Comparison of ENCODE assay signal across 1 cellular context in genomic region chrX:120251471-120252011, GRCh38.
TF ChIP-seq lines count a peak whose summit lies in the region.

No MANE protein-coding gene starts in this region.

TF ChIP-seq in K562, 482 proteins besides CTCF, POLR2A, EP300 and RAD21 (continued from another document):
- TF ChIP-seq E2F6 (IDR thresholded peaks at IDR 0.05; ENCODE audit: borderline replicate concordance in 1 of 2, extremely low read depth in 1 of 2, insufficient read depth in 1 of 2, insufficient read length in 1 of 2, low read depth in 1 of 2, low read length in 1 of 2, poor library complexity in 1 of 2, severe bottlenecking in 1 of 2) = peak in 1 of 2 experiments; percentile 72
- TF ChIP-seq HDAC2 (IDR thresholded peaks at IDR 0.05) = 0 out of 2 replicates have a peak, but pooled peaks have one; percentile 25
- peak; percentile 22; the same call in 1 of the 2 replicates for TF ChIP-seq SPI1 (IDR thresholded peaks at IDR 0.05; ENCODE audit: borderline replicate concordance, low read depth, low read length)
- no peak for TF ChIP-seq RBM17 (IDR thresholded peaks at IDR 0.05; ENCODE audit: borderline replicate concordance, low read depth, low read length)
- no peak for TF ChIP-seq HOMEZ (CRISPR knock-in tag; IDR thresholded peaks at IDR 0.05)
- no peak for TF ChIP-seq PATZ1 (CRISPR knock-in tag; IDR thresholded peaks at IDR 0.05; ENCODE audit: borderline replicate concordance)
- TF ChIP-seq HMBOX1 (IDR thresholded peaks at IDR 0.05) = no peak
- no peak for TF ChIP-seq FOXK2 (conservative IDR thresholded peaks at IDR 0.05 in 1 of 2, IDR thresholded peaks at IDR 0.05 in 1 of 2; ENCODE audit: low read depth in 2 of 2)
- no peak for TF ChIP-seq CBFB (CRISPR knock-in tag; IDR thresholded peaks at IDR 0.05)
- no peak for TF ChIP-seq XRCC4 (IDR thresholded peaks at IDR 0.05; ENCODE audit: extremely low read depth, insufficient read depth, insufficient read length)
- peak; percentile 59 for TF ChIP-seq MYC (IDR thresholded peaks at IDR 0.05; ENCODE audit: low read depth, low read length)
- no peak for TF ChIP-seq MYC (CRISPR knock-in tag; IDR thresholded peaks at IDR 0.05; ENCODE audit: borderline replicate concordance, low read depth)
- TF ChIP-seq CHAMP1 (IDR thresholded peaks at IDR 0.05) = no peak
- TF ChIP-seq FOS (IDR thresholded peaks at IDR 0.05; ENCODE audit: extremely low read depth, insufficient read length) = no peak
- TF ChIP-seq L3MBTL2 (IDR thresholded peaks at IDR 0.05) = peak; percentile 47
- peak; percentile 38; the same call in 1 of the 2 replicates for TF ChIP-seq TFAP4 (CRISPR knock-in tag; IDR thresholded peaks at IDR 0.05; ENCODE audit: borderline replicate concordance)
- TF ChIP-seq MEIS2 (IDR thresholded peaks at IDR 0.05; ENCODE audit: partially characterized antibody) = no peak
- no peak for TF ChIP-seq ZNF274 (IDR thresholded peaks at IDR 0.05; ENCODE audit: borderline replicate concordance, low read depth, low read length)
- no peak for TF ChIP-seq MITF (IDR thresholded peaks at IDR 0.05)
- TF ChIP-seq HDAC8 (tag; IDR thresholded peaks at IDR 0.05) = no peak
- no peak for TF ChIP-seq MECOM (CRISPR knock-in tag; IDR thresholded peaks at IDR 0.05)
- TF ChIP-seq NCOR1 (IDR thresholded peaks at IDR 0.05) = no peak
- no peak for TF ChIP-seq HCFC1 (IDR thresholded peaks at IDR 0.05; ENCODE audit: low read depth, low read length)
- TF ChIP-seq CBX3 (IDR thresholded peaks at IDR 0.05; ENCODE audit: borderline replicate concordance in 1 of 2, low read length in 2 of 2) = no peak
- TF ChIP-seq HLTF (IDR thresholded peaks at IDR 0.05) = no peak
- TF ChIP-seq CAMTA2 (CRISPR knock-in tag; conservative IDR thresholded peaks at IDR 0.05) = no peak
- TF ChIP-seq ADNP (tag; IDR thresholded peaks at IDR 0.05) = no peak
- no peak for TF ChIP-seq MBD1 (CRISPR knock-in tag; IDR thresholded peaks at IDR 0.05)
- 0 out of 4 replicates have a peak, but pooled peaks of 1 of the 2 experiments have one; percentile 27 for TF ChIP-seq RCOR1 (IDR thresholded peaks at IDR 0.05; ENCODE audit: borderline replicate concordance in 1 of 2, low read depth in 2 of 2, low read length in 2 of 2)
- no peak for TF ChIP-seq ARID1B (IDR thresholded peaks at IDR 0.05)
- TF ChIP-seq ZNF232 (CRISPR knock-in tag; IDR thresholded peaks at IDR 0.05) = no peak
- no peak for TF ChIP-seq RBM39 (optimal IDR thresholded peaks at IDR 0.05; ENCODE audit: low read depth, low read length)
- TF ChIP-seq ZNF263 (CRISPR knock-in tag; IDR thresholded peaks at IDR 0.05; ENCODE audit: borderline replicate concordance) = peak; percentile 67; the same call in 1 of the 2 replicates
- TF ChIP-seq ESRRA (IDR thresholded peaks at IDR 0.05; ENCODE audit: borderline replicate concordance, low read depth) = no peak
- no peak for TF ChIP-seq ZFP91 (CRISPR knock-in tag; IDR thresholded peaks at IDR 0.05)
- TF ChIP-seq KAT8 (IDR thresholded peaks at IDR 0.05; ENCODE audit: low read depth) = no peak
- TF ChIP-seq POLR2AphosphoS2 (IDR thresholded peaks at IDR 0.05; ENCODE audit: low read length) = no peak
- TF ChIP-seq ZNF253 (CRISPR knock-in tag; conservative IDR thresholded peaks at IDR 0.05) = no peak
- no peak for TF ChIP-seq TAF7 (tag; IDR thresholded peaks at IDR 0.05)
- TF ChIP-seq ZKSCAN8 (CRISPR knock-in tag; IDR thresholded peaks at IDR 0.05) = no peak
- no peak for TF ChIP-seq PCBP1 (IDR thresholded peaks at IDR 0.05; ENCODE audit: low read depth, low read length, poor library complexity, severe bottlenecking)
- TF ChIP-seq CSDE1 (IDR thresholded peaks at IDR 0.05) = no peak
- 0 out of 2 replicates have a peak, but pooled peaks have one; percentile 40 for TF ChIP-seq MYNN (IDR thresholded peaks at IDR 0.05)
- no peak for TF ChIP-seq MYNN (CRISPR knock-in tag; IDR thresholded peaks at IDR 0.05)
- no peak for TF ChIP-seq ZFPM2 (CRISPR knock-in tag; IDR thresholded peaks at IDR 0.05)
- no peak for TF ChIP-seq PYGO2 (tag; IDR thresholded peaks at IDR 0.05)
- no peak for TF ChIP-seq DEAF1 (CRISPR knock-in tag; IDR thresholded peaks at IDR 0.05)
